Comparison of ENCODE assay signal across 8 cellular contexts in the genomic region with DNA sequence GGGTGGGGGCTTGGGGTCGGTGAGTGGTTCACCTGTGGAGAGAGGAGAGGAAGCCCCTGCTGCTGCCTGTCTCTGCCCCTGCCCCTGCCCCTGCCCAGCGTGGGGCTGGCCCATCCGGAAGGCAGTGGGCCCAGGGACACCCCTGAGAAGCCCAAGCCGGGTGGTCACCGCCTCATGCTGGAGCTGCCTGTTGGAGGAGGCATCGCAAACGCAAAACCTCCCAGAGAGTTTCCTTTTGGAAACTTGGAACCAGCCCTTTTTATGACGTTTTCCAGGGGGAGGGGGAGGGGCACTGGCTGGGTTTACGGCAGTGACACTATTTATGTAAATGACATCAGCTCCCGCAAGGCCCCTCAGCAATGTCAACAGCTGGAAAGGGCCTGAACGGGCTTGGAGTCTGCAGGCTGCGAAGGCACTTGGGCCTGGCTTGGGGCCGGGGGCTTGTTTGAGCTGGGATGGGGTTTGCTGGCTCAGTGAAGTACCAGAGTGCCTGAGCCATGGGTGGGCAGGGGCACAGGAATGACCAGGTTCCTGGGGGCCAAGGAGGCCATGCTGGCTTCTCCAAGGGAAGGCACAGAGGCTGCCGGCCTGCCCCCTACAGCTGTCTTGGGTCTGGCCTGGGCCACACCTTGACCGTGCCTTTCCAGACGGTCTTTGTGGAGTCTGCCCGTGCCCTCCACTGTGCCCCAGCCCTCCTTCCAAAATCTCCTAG.
DNase-seq lines count a peak whose midpoint lies in the region; ATAC-seq and TF ChIP-seq lines count a peak whose summit lies in the region.

No MANE protein-coding gene starts in this region.

- no peaks in the 10 kb centered on the region for H3K9me3 ChIP-seq in right lobe of liver
- no peaks in the 10 kb centered on the region for H3K9me3 ChIP-seq in suprapubic skin

- CTCF ChIA-PET in activated CD4-positive, alpha-beta T cell treated with anti-CD3 and anti-CD28 coated beads, Interleukin-2, amount 10 ng/mL, durations not matched to agents 7 days and 5 days (lab: Charles Lee) = no interaction called here

- intact Hi-C loops in right lobe of liver (cut with DNase I) = no loop called here

- no peaks in the 10 kb centered on the region for H3K36me3 Mint-ChIP-seq in activated CD4-positive, alpha-beta T cell treated with anti-CD3 and anti-CD28 coated beads, Interleukin-2, amount 10 ng/mL, durations not matched to agents 7 days and 5 days (ENCODE audit: low read depth)
- no peaks in the 10 kb centered on the region for H3K36me3 Mint-ChIP-seq in chondrocyte (ENCODE audit: low read depth)

- H3K36me3 ChIP-seq in right lobe of liver (no peaks in the 10 kb centered on the region), suprapubic skin (no peaks in the 10 kb centered on the region)

- TF ChIP-seq EP300 in suprapubic skin (IDR thresholded peaks at IDR 0.05) = no peak

- H3K27me3 ChIP-seq in right lobe of liver (no peaks in the 10 kb centered on the region), suprapubic skin (no peaks in the 10 kb centered on the region)

- H3K27ac ChIP-seq in right lobe of liver (peak overlapping the region; percentile 60 to 90 (median 80)), suprapubic skin (peak overlapping the region; percentile 94)

- peak overlapping the region; percentile 44 to 56 (median 46) for H3K4me3 ChIP-seq in right lobe of liver
- H3K4me3 ChIP-seq in suprapubic skin = peak overlapping the region; percentile 53

- DNase-seq in activated CD4-positive, alpha-beta T cell treated with anti-CD3 and anti-CD28 coated beads, Interleukin-2, amount 10 ng/mL, durations not matched to agents 7 days and 5 days = no peak
- no peak for DNase-seq in activated CD4-positive, alpha-beta T cell treated with anti-CD3 and anti-CD28 coated beads for 4 hours
- DNase-seq in chondrocyte (ENCODE audit: low spot score) = no peak
- DNase-seq in right lobe of liver = peak; percentile 60 to 64 (median 61)
- peak; percentile 87 to 91 for DNase-seq in suprapubic skin (ENCODE audit: low spot score in 2 of 2)
- DNase-seq in GM10266 (ENCODE audit: extremely low spot score) = no peak
- DNase-seq in GM19240 (ENCODE audit: insufficient read length, low spot score) = no peak

- H3K4me3 Mint-ChIP-seq in activated CD4-positive, alpha-beta T cell treated with anti-CD3 and anti-CD28 coated beads, Interleukin-2, amount 10 ng/mL, durations not matched to agents 7 days and 5 days = peak overlapping the region; percentile 51
- no peak overlapping the region for H3K4me3 Mint-ChIP-seq in chondrocyte (ENCODE audit: unreplicated experiment)

- no peak for TF ChIP-seq POLR2A in right lobe of liver (IDR thresholded peaks at IDR 0.05)
- TF ChIP-seq POLR2A in suprapubic skin (IDR thresholded peaks at IDR 0.05) = peak in 1 of 2 donors; percentile 21

- peak; percentile 1 to 69 (median 32) for ATAC-seq in right lobe of liver
- no peak for ATAC-seq in GM18909 (IDR thresholded peaks at IDR 0.05; ENCODE audit: poor library complexity, unreplicated experiment)

- H3K4me1 ChIP-seq in right lobe of liver = peaks cover 0 to 17% (median 0%) of the 10 kb centered on the region in 4 donors
- peaks cover 48% of the 10 kb centered on the region for H3K4me1 ChIP-seq in suprapubic skin

- H3K27me3 Mint-ChIP-seq in activated CD4-positive, alpha-beta T cell treated with anti-CD3 and anti-CD28 coated beads, Interleukin-2, amount 10 ng/mL, durations not matched to agents 7 days and 5 days = no peaks in the 10 kb centered on the region
- H3K27me3 Mint-ChIP-seq in chondrocyte (ENCODE audit: low read depth) = no peaks in the 10 kb centered on the region

- no peaks in the 10 kb centered on the region for H3K9me3 Mint-ChIP-seq in activated CD4-positive, alpha-beta T cell treated with anti-CD3 and anti-CD28 coated beads, Interleukin-2, amount 10 ng/mL, durations not matched to agents 7 days and 5 days
- H3K9me3 Mint-ChIP-seq in chondrocyte (ENCODE audit: low read depth) = no peaks in the 10 kb centered on the region

- POLR2A ChIA-PET in activated CD4-positive, alpha-beta T cell treated with anti-CD3 and anti-CD28 coated beads, Interleukin-2, amount 10 ng/mL, durations not matched to agents 7 days and 5 days (lab: Charles Lee) = no interaction called here

- no CpG with 5 or more reads among the region's 17 CpGs for WGBS in right lobe of liver (ENCODE audit: insufficient coverage, low coverage, low lambda C conversion rate, missing lambda C conversion rate)
- WGBS in suprapubic skin = 26% methylated on average over 9 of the region's 17 CpGs

- H3K27ac Mint-ChIP-seq in activated CD4-positive, alpha-beta T cell treated with anti-CD3 and anti-CD28 coated beads, Interleukin-2, amount 10 ng/mL, durations not matched to agents 7 days and 5 days = peak overlapping the region; percentile 73
- peak overlapping the region; percentile 69 for H3K27ac Mint-ChIP-seq in chondrocyte (ENCODE audit: unreplicated experiment)

- TF ChIP-seq CTCF in chondrocyte (IDR thresholded peaks at IDR 0.05) (no peak), right lobe of liver (IDR thresholded peaks at IDR 0.05) (no peak), suprapubic skin (IDR thresholded peaks at IDR 0.05) (no peak), GM10266 (IDR thresholded peaks at IDR 0.05; ENCODE audit: control insufficient read depth, insufficient read depth, low read depth, missing control alignments) (no peak)

- peaks cover 17% of the 10 kb centered on the region for H3K4me1 Mint-ChIP-seq in activated CD4-positive, alpha-beta T cell treated with anti-CD3 and anti-CD28 coated beads, Interleukin-2, amount 10 ng/mL, durations not matched to agents 7 days and 5 days
- H3K4me1 Mint-ChIP-seq in chondrocyte (ENCODE audit: low read depth) = peaks cover 2% of the 10 kb centered on the region

Comparison
In these comparisons a context has a peak if more than half of its experiments do, and no peak if none do; other contexts are left out.
1. DNase-seq: peak in right lobe of liver (3 of 3) and suprapubic skin (2 of 2); none in activated CD4-positive, alpha-beta T cell treated with anti-CD3 and anti-CD28 coated beads, Interleukin-2, amount 10 ng/mL, durations not matched to agents 7 days and 5 days (single experiment), activated CD4-positive, alpha-beta T cell treated with anti-CD3 and anti-CD28 coated beads for 4 hours (0 of 2), chondrocyte (single experiment), GM10266 (single experiment) and GM19240 (single experiment).